In the genomic region with DNA sequence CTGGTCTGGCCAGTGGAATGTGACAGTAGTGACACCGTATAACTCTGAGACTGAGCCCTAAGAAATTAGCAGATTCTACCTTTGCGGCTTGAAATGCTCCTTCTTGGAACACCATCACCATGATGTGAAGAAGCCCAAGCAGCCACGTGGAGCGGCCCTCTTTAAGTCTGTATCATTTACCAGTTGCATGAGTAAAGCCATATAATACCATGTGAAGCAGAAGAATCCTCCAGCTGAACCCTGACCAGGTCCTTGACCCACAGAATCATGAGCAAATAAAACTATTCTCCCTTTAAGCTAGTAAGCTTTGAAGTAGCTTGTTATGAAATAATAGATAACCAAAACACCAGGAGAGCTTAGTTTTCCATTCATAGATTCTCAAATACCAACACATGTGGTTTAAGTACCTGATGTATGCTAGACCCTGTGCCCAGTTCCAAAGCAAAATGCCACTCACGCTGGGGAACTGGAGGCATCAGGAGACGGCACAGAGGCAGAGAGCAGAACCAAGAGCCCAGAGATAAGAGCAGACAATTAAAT, we compare ENCODE assay signal across 1 cellular context.
A peak's percentile ranks its signal among the peaks of the same experiment; 100 is the strongest.
TF ChIP-seq lines count a peak whose summit lies in the region.

No MANE protein-coding gene starts in this region.

TF ChIP-seq in HepG2, 621 proteins besides CTCF, POLR2A, EP300 and RAD21 (continued from another document):
- TF ChIP-seq, protein P1, sequence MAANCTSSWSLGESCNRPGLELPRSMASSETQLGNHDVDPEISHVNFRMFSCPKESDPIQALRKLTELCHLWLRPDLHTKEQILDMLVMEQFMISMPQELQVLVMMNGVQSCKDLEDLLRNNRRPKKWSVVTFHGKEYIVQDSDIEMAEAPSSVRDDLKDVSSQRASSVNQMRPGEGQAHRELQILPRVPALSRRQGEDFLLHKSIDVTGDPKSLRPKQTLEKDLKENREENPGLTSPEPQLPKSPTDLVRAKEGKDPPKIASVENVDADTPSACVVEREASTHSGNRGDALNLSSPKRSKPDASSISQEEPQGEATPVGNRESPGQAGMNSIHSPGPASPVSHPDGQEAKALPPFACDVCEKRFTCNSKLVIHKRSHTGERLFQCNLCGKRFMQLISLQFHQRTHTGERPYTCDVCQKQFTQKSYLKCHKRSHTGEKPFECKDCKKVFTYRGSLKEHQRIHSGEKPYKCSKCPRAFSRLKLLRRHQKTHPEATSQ (CRISPR knock-in tag; IDR thresholded peaks at IDR 0.05; ENCODE audit: borderline replicate concordance), result peak; percentile 88; the same call in 1 of the 2 replicates
- TF ChIP-seq ZNF446 (CRISPR knock-in tag; IDR thresholded peaks at IDR 0.05), result no peak
- TF ChIP-seq PHF21A (CRISPR knock-in tag; IDR thresholded peaks at IDR 0.05), result peak; percentile 81
- TF ChIP-seq ASH2L (IDR thresholded peaks at IDR 0.05; ENCODE audit: insufficient read length, low read depth, low read length), result peak; percentile 64
- TF ChIP-seq TEAD3 (CRISPR knock-in tag; optimal IDR thresholded peaks at IDR 0.05; ENCODE audit: borderline replicate concordance), result peak; percentile 73
- TF ChIP-seq, protein P2, sequence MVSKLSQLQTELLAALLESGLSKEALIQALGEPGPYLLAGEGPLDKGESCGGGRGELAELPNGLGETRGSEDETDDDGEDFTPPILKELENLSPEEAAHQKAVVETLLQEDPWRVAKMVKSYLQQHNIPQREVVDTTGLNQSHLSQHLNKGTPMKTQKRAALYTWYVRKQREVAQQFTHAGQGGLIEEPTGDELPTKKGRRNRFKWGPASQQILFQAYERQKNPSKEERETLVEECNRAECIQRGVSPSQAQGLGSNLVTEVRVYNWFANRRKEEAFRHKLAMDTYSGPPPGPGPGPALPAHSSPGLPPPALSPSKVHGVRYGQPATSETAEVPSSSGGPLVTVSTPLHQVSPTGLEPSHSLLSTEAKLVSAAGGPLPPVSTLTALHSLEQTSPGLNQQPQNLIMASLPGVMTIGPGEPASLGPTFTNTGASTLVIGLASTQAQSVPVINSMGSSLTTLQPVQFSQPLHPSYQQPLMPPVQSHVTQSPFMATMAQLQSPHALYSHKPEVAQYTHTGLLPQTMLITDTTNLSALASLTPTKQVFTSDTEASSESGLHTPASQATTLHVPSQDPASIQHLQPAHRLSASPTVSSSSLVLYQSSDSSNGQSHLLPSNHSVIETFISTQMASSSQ (IDR thresholded peaks at IDR 0.05; ENCODE audit: low read depth), result peak; percentile 69; the same call in 1 of the 2 replicates
- TF ChIP-seq, protein P2 (CRISPR knock-in tag; IDR thresholded peaks at IDR 0.05; ENCODE audit: borderline replicate concordance), result peak; percentile 85; the same call in 1 of the 2 replicates
- TF ChIP-seq, protein P3, sequence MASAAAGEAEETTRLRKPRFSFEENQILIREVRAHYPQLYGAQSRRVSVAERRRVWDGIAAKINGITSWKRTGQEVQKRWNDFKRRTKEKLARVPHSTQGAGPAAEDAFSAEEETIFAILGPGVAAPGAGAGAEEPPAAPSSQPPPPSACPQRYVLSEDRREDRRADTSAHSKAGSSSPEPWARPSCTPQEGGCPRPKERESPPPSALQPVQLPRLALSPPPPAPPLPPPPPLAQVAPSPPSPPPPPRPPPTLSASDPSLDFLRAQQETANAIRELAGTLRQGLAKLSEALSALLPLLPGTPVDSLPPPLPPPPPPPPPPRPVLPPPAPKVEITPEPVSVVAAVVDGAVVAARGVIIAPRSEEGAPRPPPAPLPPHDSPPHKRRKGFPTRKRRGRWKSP (CRISPR knock-in tag; IDR thresholded peaks at IDR 0.05), result no peak
- peak; percentile 91 for TF ChIP-seq MED1 (CRISPR knock-in tag; IDR thresholded peaks at IDR 0.05)
- TF ChIP-seq NCOR1 (IDR thresholded peaks at IDR 0.05; ENCODE audit: borderline replicate concordance, low read length), result peak; percentile 93; the same call in 1 of the 2 replicates
- TF ChIP-seq, protein P4, sequence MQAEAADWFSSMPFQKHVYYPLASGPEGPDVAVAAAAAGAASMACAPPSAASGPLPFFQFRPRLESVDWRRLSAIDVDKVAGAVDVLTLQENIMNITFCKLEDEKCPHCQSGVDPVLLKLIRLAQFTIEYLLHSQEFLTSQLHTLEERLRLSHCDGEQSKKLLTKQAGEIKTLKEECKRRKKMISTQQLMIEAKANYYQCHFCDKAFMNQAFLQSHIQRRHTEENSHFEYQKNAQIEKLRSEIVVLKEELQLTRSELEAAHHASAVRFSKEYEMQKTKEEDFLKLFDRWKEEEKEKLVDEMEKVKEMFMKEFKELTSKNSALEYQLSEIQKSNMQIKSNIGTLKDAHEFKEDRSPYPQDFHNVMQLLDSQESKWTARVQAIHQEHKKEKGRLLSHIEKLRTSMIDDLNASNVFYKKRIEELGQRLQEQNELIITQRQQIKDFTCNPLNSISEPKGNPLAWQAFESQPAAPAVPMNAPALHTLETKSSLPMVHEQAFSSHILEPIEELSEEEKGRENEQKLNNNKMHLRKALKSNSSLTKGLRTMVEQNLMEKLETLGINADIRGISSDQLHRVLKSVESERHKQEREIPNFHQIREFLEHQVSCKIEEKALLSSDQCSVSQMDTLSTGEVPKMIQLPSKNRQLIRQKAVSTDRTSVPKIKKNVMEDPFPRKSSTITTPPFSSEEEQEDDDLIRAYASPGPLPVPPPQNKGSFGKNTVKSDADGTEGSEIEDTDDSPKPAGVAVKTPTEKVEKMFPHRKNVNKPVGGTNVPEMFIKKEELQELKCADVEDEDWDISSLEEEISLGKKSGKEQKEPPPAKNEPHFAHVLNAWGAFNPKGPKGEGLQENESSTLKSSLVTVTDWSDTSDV (CRISPR knock-in tag; IDR thresholded peaks at IDR 0.05), result no peak
- TF ChIP-seq ZNF260 (CRISPR knock-in tag; IDR thresholded peaks at IDR 0.05; ENCODE audit: borderline replicate concordance, low read depth), result no peak
- TF ChIP-seq, protein P5, sequence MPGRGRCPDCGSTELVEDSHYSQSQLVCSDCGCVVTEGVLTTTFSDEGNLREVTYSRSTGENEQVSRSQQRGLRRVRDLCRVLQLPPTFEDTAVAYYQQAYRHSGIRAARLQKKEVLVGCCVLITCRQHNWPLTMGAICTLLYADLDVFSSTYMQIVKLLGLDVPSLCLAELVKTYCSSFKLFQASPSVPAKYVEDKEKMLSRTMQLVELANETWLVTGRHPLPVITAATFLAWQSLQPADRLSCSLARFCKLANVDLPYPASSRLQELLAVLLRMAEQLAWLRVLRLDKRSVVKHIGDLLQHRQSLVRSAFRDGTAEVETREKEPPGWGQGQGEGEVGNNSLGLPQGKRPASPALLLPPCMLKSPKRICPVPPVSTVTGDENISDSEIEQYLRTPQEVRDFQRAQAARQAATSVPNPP (CRISPR knock-in tag; IDR thresholded peaks at IDR 0.05), result peak; percentile 58; the same call in 1 of the 2 replicates
- TF ChIP-seq ZNF614 (CRISPR knock-in tag; IDR thresholded peaks at IDR 0.05; ENCODE audit: borderline replicate concordance), result peak; percentile 95
- no peak for TF ChIP-seq MTA3 (CRISPR knock-in tag; IDR thresholded peaks at IDR 0.05)
- peak; percentile 99 for TF ChIP-seq NR2F6 (IDR thresholded peaks at IDR 0.05)
- TF ChIP-seq NR2F6 (CRISPR knock-in tag; IDR thresholded peaks at IDR 0.05), result peak; percentile 99
- peak; percentile 77; the same call in 1 of the 2 replicates for TF ChIP-seq ZNF317 (CRISPR knock-in tag; IDR thresholded peaks at IDR 0.05)
- peak; percentile 83 for TF ChIP-seq CEBPG (CRISPR knock-in tag; IDR thresholded peaks at IDR 0.05)
- peak; percentile 8; the same call in 1 of the 2 replicates for TF ChIP-seq SPEN (CRISPR knock-in tag; IDR thresholded peaks at IDR 0.05; ENCODE audit: low read depth)
- no peak for TF ChIP-seq ZNF75D (CRISPR knock-in tag; IDR thresholded peaks at IDR 0.05; ENCODE audit: borderline replicate concordance)
- peak; percentile 77; the same call in 1 of the 2 replicates for TF ChIP-seq GATA4 (IDR thresholded peaks at IDR 0.05; ENCODE audit: borderline replicate concordance, low read depth)
- TF ChIP-seq MAFF (IDR thresholded peaks at IDR 0.05; ENCODE audit: low read depth, low read length), result no peak
- peak; percentile 36 for TF ChIP-seq BHLHE40 (IDR thresholded peaks at IDR 0.05; ENCODE audit: low read length)
- TF ChIP-seq SALL2 (CRISPR knock-in tag; IDR thresholded peaks at IDR 0.05), result no peak
- no peak for TF ChIP-seq ZFY (CRISPR knock-in tag; IDR thresholded peaks at IDR 0.05)
- no peak for TF ChIP-seq ZNF484 (CRISPR knock-in tag; IDR thresholded peaks at IDR 0.05; ENCODE audit: borderline replicate concordance, low read depth)
- TF ChIP-seq RXRA (CRISPR knock-in tag; IDR thresholded peaks at IDR 0.05), result peak; percentile 64; the same call in 1 of the 2 replicates
- TF ChIP-seq, protein P6, sequence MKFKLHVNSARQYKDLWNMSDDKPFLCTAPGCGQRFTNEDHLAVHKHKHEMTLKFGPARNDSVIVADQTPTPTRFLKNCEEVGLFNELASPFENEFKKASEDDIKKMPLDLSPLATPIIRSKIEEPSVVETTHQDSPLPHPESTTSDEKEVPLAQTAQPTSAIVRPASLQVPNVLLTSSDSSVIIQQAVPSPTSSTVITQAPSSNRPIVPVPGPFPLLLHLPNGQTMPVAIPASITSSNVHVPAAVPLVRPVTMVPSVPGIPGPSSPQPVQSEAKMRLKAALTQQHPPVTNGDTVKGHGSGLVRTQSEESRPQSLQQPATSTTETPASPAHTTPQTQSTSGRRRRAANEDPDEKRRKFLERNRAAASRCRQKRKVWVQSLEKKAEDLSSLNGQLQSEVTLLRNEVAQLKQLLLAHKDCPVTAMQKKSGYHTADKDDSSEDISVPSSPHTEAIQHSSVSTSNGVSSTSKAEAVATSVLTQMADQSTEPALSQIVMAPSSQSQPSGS (CRISPR knock-in tag; IDR thresholded peaks at IDR 0.05), result peak; percentile 76; the same call in 1 of the 2 replicates
- peak; percentile 68; the same call in 1 of the 2 replicates for TF ChIP-seq FOXO1 (CRISPR knock-in tag; IDR thresholded peaks at IDR 0.05)
- TF ChIP-seq ZMYM3 (CRISPR knock-in tag; IDR thresholded peaks at IDR 0.05), result peak; percentile 47; the same call in 1 of the 2 replicates
- TF ChIP-seq KLF13 (CRISPR knock-in tag; IDR thresholded peaks at IDR 0.05), result no peak
- TF ChIP-seq RCOR2 (CRISPR knock-in tag; IDR thresholded peaks at IDR 0.05), result peak; percentile 80
- peak; percentile 97 for TF ChIP-seq RXRB (CRISPR knock-in tag; IDR thresholded peaks at IDR 0.05; ENCODE audit: borderline replicate concordance)
- TF ChIP-seq KLF11 (CRISPR knock-in tag; IDR thresholded peaks at IDR 0.05), result peak; percentile 71; the same call in 1 of the 2 replicates
